Comparison of ENCODE assay signal across 13 cellular contexts in the genomic region with DNA sequence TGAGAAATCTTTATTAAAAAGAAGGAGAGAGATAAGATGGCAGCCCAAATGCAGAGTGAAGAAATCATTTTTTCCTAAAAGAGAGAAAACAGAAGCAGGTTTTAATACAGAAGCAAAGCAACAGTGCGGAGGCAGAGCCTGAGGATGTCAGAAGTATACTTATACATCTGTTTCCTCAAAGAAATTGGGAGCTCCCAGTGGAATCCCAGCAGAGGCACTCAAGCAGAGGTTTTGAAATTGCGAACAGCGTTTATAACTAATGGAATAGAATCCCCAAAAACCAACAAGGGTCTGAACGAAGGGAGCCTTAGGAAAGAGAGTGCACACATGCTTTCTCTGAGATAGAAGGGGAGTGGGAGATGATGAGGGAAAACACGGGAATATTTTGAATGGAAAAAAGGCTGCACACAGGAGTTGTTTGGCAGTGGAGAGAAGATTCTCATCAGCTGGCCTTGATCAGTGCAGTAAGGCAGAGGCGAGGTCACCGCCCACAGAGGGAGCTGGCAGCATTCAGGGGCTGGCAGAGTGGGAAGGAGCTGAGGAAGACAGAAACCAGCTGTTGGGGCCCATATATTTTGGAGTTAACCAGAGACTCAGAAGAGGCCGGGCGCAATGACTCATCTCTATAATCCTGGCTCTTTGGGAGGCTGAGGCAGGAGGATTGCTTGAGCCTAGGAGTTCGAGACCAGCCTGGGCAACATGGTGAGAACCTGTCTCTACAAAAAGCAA. TPM values are rescaled to one million over a fixed set of nuclear protein-coding genes. Genes with fewer than 3 reads are reported as not detected.
DNase-seq lines count a peak whose midpoint lies in the region; ATAC-seq and TF ChIP-seq lines count a peak whose summit lies in the region.
"Had no signal": no experiment of that assay in that cellular context is flagged by ENCODE, and none has a peak within 500 bp of the region (broad histone marks: within the 10 kb centered on the region; RNA-seq: fewer than 3 reads in every experiment).

No MANE protein-coding gene starts in this region.

- H3K36me3 Mint-ChIP-seq in activated CD4-positive, alpha-beta T cell treated with anti-CD3 and anti-CD28 coated beads for 36 hours (ENCODE audit: low read depth): no peaks in the 10 kb centered on the region
- H3K36me3 Mint-ChIP-seq in stimulated activated naive B cell treated with anti-CD40 and anti-IgM and Interleukin-4, amounts not matched to agents 10 μg/mL and 1 μg/mL and 100 μg/mL, for 72 hours: peaks cover 0 to 4% of the 10 kb centered on the region in 2 donors
- H3K36me3 Mint-ChIP-seq: naive B cell had no signal

- H3K27me3 ChIP-seq in sigmoid colon: no peaks in the 10 kb centered on the region

- no peaks in the 10 kb centered on the region for H3K36me3 ChIP-seq in sigmoid colon

- TF ChIP-seq POLR2A in NB4 (IDR thresholded peaks at IDR 0.05; ENCODE audit: extremely low read depth, insufficient read length) (no peak), sigmoid colon (IDR thresholded peaks at IDR 0.05) (no peak), lower leg skin (IDR thresholded peaks at IDR 0.05) (no peak)

- WGBS in sigmoid colon, 2 donors: 74 to 86% methylated on average over 10 of the region's 10 CpGs
- WGBS in lower leg skin, 2 donors: 52 to 56% methylated on average over 10 of the region's 10 CpGs

- no peak overlapping the region for H3K4me3 Mint-ChIP-seq in activated CD4-positive, alpha-beta T cell treated with anti-CD3 and anti-CD28 coated beads for 36 hours
- no peak overlapping the region for H3K4me3 Mint-ChIP-seq in stimulated activated naive B cell treated with anti-CD40 and anti-IgM and Interleukin-4, amounts not matched to agents 10 μg/mL and 1 μg/mL and 100 μg/mL, for 72 hours
- H3K4me3 Mint-ChIP-seq: naive B cell had no signal

- no peaks in the 10 kb centered on the region for H3K4me1 ChIP-seq in sigmoid colon

- no peak overlapping the region for H3K4me3 ChIP-seq in NB4 (ENCODE audit: low read depth, low read length)
- H3K4me3 ChIP-seq in fibroblast of mammary gland (ENCODE audit: control insufficient read depth, low read depth, low read length): no peak overlapping the region
- no peak overlapping the region for H3K4me3 ChIP-seq in sigmoid colon
- H3K4me3 ChIP-seq in lower leg skin (ENCODE audit: low read depth, poor library complexity, severe bottlenecking): no peak overlapping the region
- H3K4me3 ChIP-seq: A549 had no signal

- H3K27me3 Mint-ChIP-seq in activated CD4-positive, alpha-beta T cell treated with anti-CD3 and anti-CD28 coated beads for 36 hours: peaks cover 11% of the 10 kb centered on the region
- H3K27me3 Mint-ChIP-seq in stimulated activated naive B cell treated with anti-CD40 and anti-IgM and Interleukin-4, amounts not matched to agents 10 μg/mL and 1 μg/mL and 100 μg/mL, for 72 hours: peaks cover 0 to 3% of the 10 kb centered on the region in 2 donors

- peak; percentile 30 for ATAC-seq in activated CD4-positive, alpha-beta T cell treated with anti-CD3 and anti-CD28 coated beads for 36 hours
- ATAC-seq in stimulated activated naive B cell treated with anti-CD40 and anti-IgM and Interleukin-4, amounts not matched to agents 10 μg/mL and 1 μg/mL and 100 μg/mL, for 72 hours (replicated peaks): no peak
- no peak for ATAC-seq in HG03095 (IDR thresholded peaks at IDR 0.05; ENCODE audit: unreplicated experiment)
- ATAC-seq: A549 had no signal

- H3K27ac Mint-ChIP-seq in activated CD4-positive, alpha-beta T cell treated with anti-CD3 and anti-CD28 coated beads for 36 hours: no peak overlapping the region
- no peak overlapping the region for H3K27ac Mint-ChIP-seq in stimulated activated naive B cell treated with anti-CD40 and anti-IgM and Interleukin-4, amounts not matched to agents 10 μg/mL and 1 μg/mL and 100 μg/mL, for 72 hours

- intact Hi-C loops in activated CD4-positive, alpha-beta T cell treated with anti-CD3 and anti-CD28 coated beads for 36 hours (cut with DNase I, micrococcal nuclease): loop anchor here (2.0 to 5.0 kb wide), 3 partner anchors 35 to 715 kb away; no protein-coding TSS in a partner anchor
- intact Hi-C loops in sigmoid colon (cut with DNase I): no loop called here
- intact Hi-C loops in lower leg skin (cut with DNase I; ENCODE audit: low total_unique reads): no loop called here

- no peak for TF ChIP-seq EP300 in sigmoid colon (IDR thresholded peaks at IDR 0.05)

- no peaks in the 10 kb centered on the region for H3K9me3 ChIP-seq in sigmoid colon
- H3K9me3 ChIP-seq: A549 had no signal

- peak overlapping the region in 1 of 4 donors; percentile 23 for H3K27ac ChIP-seq in sigmoid colon

- H3K9me3 Mint-ChIP-seq in activated CD4-positive, alpha-beta T cell treated with anti-CD3 and anti-CD28 coated beads for 36 hours (ENCODE audit: low read depth): peaks cover 4% of the 10 kb centered on the region
- H3K9me3 Mint-ChIP-seq in stimulated activated naive B cell treated with anti-CD40 and anti-IgM and Interleukin-4, amounts not matched to agents 10 μg/mL and 1 μg/mL and 100 μg/mL, for 72 hours: no peaks in the 10 kb centered on the region
- H3K9me3 Mint-ChIP-seq: naive B cell had no signal

- TF ChIP-seq CTCF in NB4 (IDR thresholded peaks at IDR 0.05; ENCODE audit: low read depth, low read length) (no peak), fibroblast of mammary gland (conservative IDR thresholded peaks at IDR 0.05; ENCODE audit: control insufficient read depth, insufficient read depth, low read depth, low read length) (no peak), sigmoid colon (IDR thresholded peaks at IDR 0.05) (no peak), lower leg skin (IDR thresholded peaks at IDR 0.05) (no peak)

- DNase-seq in activated CD4-positive, alpha-beta T cell treated with anti-CD3 and anti-CD28 coated beads for 36 hours: peak; percentile 70
- no peak for DNase-seq in activated CD4-positive, alpha-beta T cell treated with anti-CD3 and anti-CD28 coated beads, Interleukin-2, amount 50 U/mL, for 4 hours
- DNase-seq in NB4 (ENCODE audit: low read depth) (peak; percentile 31), fibroblast of mammary gland (ENCODE audit: low read depth) (peak; percentile 90), sigmoid colon (peak; percentile 83), lower leg skin (ENCODE audit: low spot score in 2 of 2) (no peak)
- DNase-seq in stimulated activated naive B cell treated with anti-CD40 and anti-IgM and Interleukin-4, amounts not matched to agents 10 μg/mL and 1 μg/mL and 100 μg/mL, for 72 hours: no peak
- DNase-seq: activated CD4-positive, CD25-positive, alpha-beta regulatory T cell; MM.1S; naive B cell had no signal

- CTCF ChIA-PET in activated CD4-positive, alpha-beta T cell treated with anti-CD3 and anti-CD28 coated beads for 36 hours (lab: Charles Lee): interaction anchor here (0.5 to 1.3 kb wide), 3 partner anchors 9 to 63 kb away, joined by 3 to 4 read pairs (median 4); no protein-coding TSS in a partner anchor

- POLR2A ChIA-PET in activated CD4-positive, alpha-beta T cell treated with anti-CD3 and anti-CD28 coated beads for 36 hours (lab: Charles Lee): interaction anchor here (1.2 kb wide), 1 partner anchor 60 kb away, joined by 3 read pairs; a partner anchor contains a TSS

- peaks cover 50% of the 10 kb centered on the region for H3K4me1 Mint-ChIP-seq in activated CD4-positive, alpha-beta T cell treated with anti-CD3 and anti-CD28 coated beads for 36 hours
- H3K4me1 Mint-ChIP-seq in stimulated activated naive B cell treated with anti-CD40 and anti-IgM and Interleukin-4, amounts not matched to agents 10 μg/mL and 1 μg/mL and 100 μg/mL, for 72 hours: peaks cover 18 to 25% of the 10 kb centered on the region in 2 donors

RNA-seq across cellular contexts. Expression of a gene that starts 17.5 kb away (rescaled TPM):
- under 1 TPM in 1 of 2 experiments, not detected in 1; 0.23 TPM for total RNA-seq in activated CD4-positive, alpha-beta T cell treated with anti-CD3 and anti-CD28 coated beads for 36 hours
- total RNA-seq in sigmoid colon: not detected
- polyA plus RNA-seq in sigmoid colon: under 1 TPM in 1 of 3 donors, not detected in 2; 0.15 TPM
- not detected for total RNA-seq in lower leg skin
- total RNA-seq: urinary bladder had no signal

Comparison
In these comparisons a context has a peak if more than half of its experiments do, and no peak if none do; other contexts are left out.
1. DNase-seq: peak in activated CD4-positive, alpha-beta T cell treated with anti-CD3 and anti-CD28 coated beads for 36 hours (single experiment), NB4 (single experiment), fibroblast of mammary gland (single experiment) and sigmoid colon (single experiment); none in activated CD4-positive, alpha-beta T cell treated with anti-CD3 and anti-CD28 coated beads, Interleukin-2, amount 50 U/mL, for 4 hours (0 of 2), stimulated activated naive B cell treated with anti-CD40 and anti-IgM and Interleukin-4, amounts not matched to agents 10 μg/mL and 1 μg/mL and 100 μg/mL, for 72 hours (single experiment) and lower leg skin (0 of 2).
2. intact Hi-C loops: an anchor here in activated CD4-positive, alpha-beta T cell treated with anti-CD3 and anti-CD28 coated beads for 36 hours (2.0 to 5.0 kb wide); none called in sigmoid colon and lower leg skin.